In genomic region chr11:128717581-128717980, GRCh38 we compare ENCODE assay signal across 8 cellular contexts. TPM values are rescaled to one million over a fixed set of nuclear protein-coding genes. Genes with fewer than 3 reads are reported as not detected.
DNase-seq lines count a peak whose midpoint lies in the region; ATAC-seq and TF ChIP-seq lines count a peak whose summit lies in the region.

No MANE protein-coding gene starts in this region.

- POLR2A ChIA-PET in activated CD8-positive, alpha-beta T cell treated with anti-CD3 and anti-CD28 coated beads for 36 hours (lab: Charles Lee) = interaction anchor here (1.1 to 3.1 kb wide), 8 partner anchors 8 to 40 kb away, joined by 3 to 13 read pairs (median 8); partner anchors contain the start of gene FLI1

- H3K27ac ChIP-seq in tibial nerve = peak overlapping the region in 3 of 4 donors; percentile 53 to 80 (median 75)

- no peak for TF ChIP-seq POLR2A in tibial nerve (IDR thresholded peaks at IDR 0.05)

- H3K4me1 Mint-ChIP-seq in activated naive CD4-positive, alpha-beta T cell treated with anti-CD3 and anti-CD28 coated beads for 36 hours (ENCODE audit: low read depth) = peaks cover 97% of the 10 kb centered on the region
- peaks cover 91% of the 10 kb centered on the region for H3K4me1 Mint-ChIP-seq in activated CD8-positive, alpha-beta T cell treated with anti-CD3 and anti-CD28 coated beads for 36 hours (ENCODE audit: low read depth)
- peaks cover 46% of the 10 kb centered on the region for H3K4me1 Mint-ChIP-seq in mesothelial cell of epicardium

- peaks cover 6% of the 10 kb centered on the region for H3K36me3 Mint-ChIP-seq in activated naive CD4-positive, alpha-beta T cell treated with anti-CD3 and anti-CD28 coated beads for 36 hours (ENCODE audit: low read depth)
- H3K36me3 Mint-ChIP-seq in activated CD8-positive, alpha-beta T cell treated with anti-CD3 and anti-CD28 coated beads for 36 hours (ENCODE audit: low read depth) = peaks cover 10% of the 10 kb centered on the region
- no peaks in the 10 kb centered on the region for H3K36me3 Mint-ChIP-seq in mesothelial cell of epicardium

- H3K4me3 Mint-ChIP-seq in activated naive CD4-positive, alpha-beta T cell treated with anti-CD3 and anti-CD28 coated beads for 36 hours = peak overlapping the region; percentile 71
- H3K4me3 Mint-ChIP-seq in activated CD8-positive, alpha-beta T cell treated with anti-CD3 and anti-CD28 coated beads for 36 hours = peak overlapping the region; percentile 67
- H3K4me3 Mint-ChIP-seq in mesothelial cell of epicardium = no peak overlapping the region

- H3K27ac Mint-ChIP-seq in activated naive CD4-positive, alpha-beta T cell treated with anti-CD3 and anti-CD28 coated beads for 36 hours = peak overlapping the region; percentile 96
- H3K27ac Mint-ChIP-seq in activated CD8-positive, alpha-beta T cell treated with anti-CD3 and anti-CD28 coated beads for 36 hours = peak overlapping the region; percentile 97
- H3K27ac Mint-ChIP-seq in mesothelial cell of epicardium = peak overlapping the region; percentile 21

- H3K36me3 ChIP-seq in tibial nerve = no peaks in the 10 kb centered on the region

- no peak overlapping the region for H3K4me3 ChIP-seq in tibial nerve

- no peak for TF ChIP-seq EP300 in tibial nerve (IDR thresholded peaks at IDR 0.05)

- intact Hi-C loops in activated naive CD4-positive, alpha-beta T cell treated with anti-CD3 and anti-CD28 coated beads for 36 hours (cut with micrococcal nuclease) = loop anchor here (1.0 to 5.0 kb wide), 2 partner anchors 8 to 430 kb away; no protein-coding TSS in a partner anchor
- intact Hi-C loops in activated CD8-positive, alpha-beta T cell treated with anti-CD3 and anti-CD28 coated beads for 36 hours (cut with micrococcal nuclease) = no loop called here

- in situ Hi-C loops in GM13976 (cut with MboI; ENCODE audit: low sequenced_read_pairs, unreplicated experiment) = no loop called here

- H3K9me3 ChIP-seq in tibial nerve = no peaks in the 10 kb centered on the region

- peaks cover under 1% of the 10 kb centered on the region for H3K9me3 Mint-ChIP-seq in activated naive CD4-positive, alpha-beta T cell treated with anti-CD3 and anti-CD28 coated beads for 36 hours
- H3K9me3 Mint-ChIP-seq in activated CD8-positive, alpha-beta T cell treated with anti-CD3 and anti-CD28 coated beads for 36 hours = no peaks in the 10 kb centered on the region
- no peaks in the 10 kb centered on the region for H3K9me3 Mint-ChIP-seq in mesothelial cell of epicardium

- no peaks in the 10 kb centered on the region for H3K27me3 Mint-ChIP-seq in activated naive CD4-positive, alpha-beta T cell treated with anti-CD3 and anti-CD28 coated beads for 36 hours (ENCODE audit: low read depth)
- no peaks in the 10 kb centered on the region for H3K27me3 Mint-ChIP-seq in activated CD8-positive, alpha-beta T cell treated with anti-CD3 and anti-CD28 coated beads for 36 hours
- H3K27me3 Mint-ChIP-seq in mesothelial cell of epicardium (ENCODE audit: low read depth) = peaks cover 6% of the 10 kb centered on the region

- no peak for ATAC-seq in activated CD8-positive, alpha-beta T cell treated with anti-CD3 and anti-CD28 coated beads for 36 hours
- no peak for ATAC-seq in GM18870 (IDR thresholded peaks at IDR 0.05; ENCODE audit: unreplicated experiment)

- no peaks in the 10 kb centered on the region for H3K27me3 ChIP-seq in tibial nerve

- CTCF ChIA-PET in activated naive CD4-positive, alpha-beta T cell treated with anti-CD3 and anti-CD28 coated beads for 36 hours (lab: Charles Lee) = no interaction called here
- CTCF ChIA-PET in activated CD8-positive, alpha-beta T cell treated with anti-CD3 and anti-CD28 coated beads for 36 hours (lab: Charles Lee) = interaction anchor here (1.0 to 3.4 kb wide), 4 partner anchors 11 to 40 kb away, joined by 3 to 9 read pairs (median 4); partner anchors contain the start of gene FLI1

- DNase-seq in activated naive CD4-positive, alpha-beta T cell treated with anti-CD3 and anti-CD28 coated beads for 36 hours = no peak
- DNase-seq in activated naive CD4-positive, alpha-beta T cell treated with Interleukin-2 at 50 U/mL for 16 hours = no peak
- peak; percentile 31 for DNase-seq in activated CD8-positive, alpha-beta T cell treated with anti-CD3 and anti-CD28 coated beads for 36 hours
- no peak for DNase-seq in mesothelial cell of epicardium (ENCODE audit: low spot score in 2 of 2, unreplicated experiment in 2 of 2)
- DNase-seq in tibial nerve (ENCODE audit: low spot score in 2 of 2) = no peak
- DNase-seq in GM13976 (ENCODE audit: low spot score) = no peak
- DNase-seq in activated gamma-delta T cell (lab: John Stamatoyannopoulos, UW) = no peak

- no peak for TF ChIP-seq CTCF in activated CD8-positive, alpha-beta T cell treated with anti-CD3 and anti-CD28 coated beads for 36 hours (IDR thresholded peaks at IDR 0.05)
- no peak for TF ChIP-seq CTCF in mesothelial cell of epicardium (IDR thresholded peaks at IDR 0.05; ENCODE audit: unreplicated experiment)
- no peak for TF ChIP-seq CTCF in tibial nerve (IDR thresholded peaks at IDR 0.05)
- TF ChIP-seq CTCF in GM13976 (IDR thresholded peaks at IDR 0.05; ENCODE audit: borderline replicate concordance, control extremely low read depth, extremely low read depth, insufficient read depth, missing control alignments) = no peak

- peaks cover 0 to 72% (median 49%) of the 10 kb centered on the region in 4 donors for H3K4me1 ChIP-seq in tibial nerve

RNA-seq across cellular contexts. Expression of gene FLI1, which starts 23.7 kb away (rescaled TPM):
- 10 to 100 TPM; 64.0 to 65.0 TPM for total RNA-seq in activated naive CD4-positive, alpha-beta T cell treated with anti-CD3 and anti-CD28 coated beads for 36 hours
- 10 to 100 TPM; 43.8 to 47.8 TPM for total RNA-seq in activated CD8-positive, alpha-beta T cell treated with anti-CD3 and anti-CD28 coated beads for 36 hours
- total RNA-seq in mesothelial cell of epicardium = 4.5 to 5.8 TPM (median 5.3 TPM) in 3 replicates
- 10 to 100 TPM; 21.3 to 57.9 (median 52.6) TPM for total RNA-seq in tibial nerve

Comparison
In these comparisons a context has a peak if more than half of its experiments do, and no peak if none do; other contexts are left out.
1. H3K27ac Mint-ChIP-seq: peak in every context shown above with its lines; median percentile 97 in activated CD8-positive, alpha-beta T cell treated with anti-CD3 and anti-CD28 coated beads for 36 hours; 96 in activated naive CD4-positive, alpha-beta T cell treated with anti-CD3 and anti-CD28 coated beads for 36 hours; 21 in mesothelial cell of epicardium.